ENCODE assay signal across 11 cellular contexts in the genomic region with DNA sequence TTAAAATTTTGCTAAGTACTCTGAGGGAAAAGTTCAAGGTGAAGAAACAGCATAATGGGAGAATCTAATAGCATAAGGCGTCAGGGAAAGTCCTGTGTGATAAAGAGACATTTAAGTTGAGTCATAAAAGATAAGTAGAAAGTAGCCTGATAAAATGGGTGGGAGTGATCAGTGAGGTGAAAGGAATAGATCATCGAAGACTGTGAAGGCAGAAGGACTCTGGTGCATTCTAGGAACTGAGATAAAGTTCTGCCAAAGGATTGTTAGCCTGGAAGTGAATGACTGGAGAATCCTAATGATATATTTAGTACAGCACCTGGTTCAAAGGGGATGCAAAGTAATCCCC.
A peak's percentile ranks its signal among the peaks of the same experiment; 100 is the strongest.
DNase-seq lines count a peak whose midpoint lies in the region; ATAC-seq and TF ChIP-seq lines count a peak whose summit lies in the region.
"Had no signal": no experiment of that assay in that cellular context is flagged by ENCODE, and none has a peak within 500 bp of the region (broad histone marks: within the 10 kb centered on the region; RNA-seq: fewer than 3 reads in every experiment).

No MANE protein-coding gene starts in this region.

- no peaks in the 10 kb centered on the region for H3K36me3 Mint-ChIP-seq in IgD-negative memory B cell
- peaks cover 0 to 4% (median 0%) of the 10 kb centered on the region in 3 donors for H3K36me3 Mint-ChIP-seq in immature natural killer cell

- H4K20me1 ChIP-seq in smooth muscle cell (ENCODE audit: low read depth) = no peaks in the 10 kb centered on the region

- no peak overlapping the region for H2AFZ ChIP-seq in smooth muscle cell (ENCODE audit: low read depth)

- no peaks in the 10 kb centered on the region for H3K27me3 ChIP-seq in smooth muscle cell (ENCODE audit: low read depth)

- H3K9me3 ChIP-seq in smooth muscle cell (replicated peaks; ENCODE audit: low read depth) = no peaks in the 10 kb centered on the region

- H3K27ac Mint-ChIP-seq in IgD-negative memory B cell (peak overlapping the region; percentile 2 to 77 (median 32)), immature natural killer cell (peak overlapping the region in 5 of 6 donors; percentile 8 to 65 (median 23))

- H3K27me3 Mint-ChIP-seq in IgD-negative memory B cell = peaks cover 4% of the 10 kb centered on the region
- peaks cover 0 to 1% (median 0%) of the 10 kb centered on the region in 3 donors for H3K27me3 Mint-ChIP-seq in immature natural killer cell (ENCODE audit: low read depth in 3 of 3)

- no peaks in the 10 kb centered on the region for H3F3A ChIP-seq in smooth muscle cell (ENCODE audit: low read depth)

- peak; percentile 20 for ATAC-seq in GM18867 (IDR thresholded peaks at IDR 0.05; ENCODE audit: unreplicated experiment)
- peak; percentile 11 for ATAC-seq in GM21786 (IDR thresholded peaks at IDR 0.05; ENCODE audit: unreplicated experiment)

- DNase-seq in immature natural killer cell = no peak
- no peak for DNase-seq in stimulated activated CD4-positive, alpha-beta T cell treated with anti-CD3 and anti-CD28 coated beads, Interleukin-4, amount 100 ng/mL, for 24 hours
- DNase-seq in smooth muscle cell (lab: John Stamatoyannopoulos, UW; ENCODE audit: unreplicated experiment) = no peak
- DNase-seq in EL = no peak
- no peak for DNase-seq in NCI-H146 treated with DMSO at 0.1 percent for 48 hours (lab: John Stamatoyannopoulos, UW; ENCODE audit: unreplicated experiment)
- DNase-seq: amygdala, NCI-H2171 treated with DMSO at 0.1 percent for 48 hours had no signal

- H3K36me3 ChIP-seq in smooth muscle cell (ENCODE audit: low read depth) = no peaks in the 10 kb centered on the region

- 25% methylated on average over 2 of the region's 2 CpGs for WGBS in smooth muscle cell (ENCODE audit: low lambda C conversion rate)

- no peaks in the 10 kb centered on the region for H3K4me1 ChIP-seq in smooth muscle cell (ENCODE audit: low read depth)

- no peak for TF ChIP-seq CTCF in smooth muscle cell (IDR thresholded peaks at IDR 0.05; ENCODE audit: borderline replicate concordance, insufficient read depth, poor library complexity, severe bottlenecking)

- H3K79me2 ChIP-seq in smooth muscle cell (ENCODE audit: low read depth) = no peaks in the 10 kb centered on the region

- no peak overlapping the region for H3K9ac ChIP-seq in smooth muscle cell (ENCODE audit: low read depth)

- no peak overlapping the region for H3K4me2 ChIP-seq in smooth muscle cell

- H3K9me3 Mint-ChIP-seq in IgD-negative memory B cell = peaks cover 6 to 18% (median 10%) of the 10 kb centered on the region in 3 donors
- H3K9me3 Mint-ChIP-seq in immature natural killer cell = peaks cover 0 to 4% (median 2%) of the 10 kb centered on the region in 6 donors

- no peak overlapping the region for H3K27ac ChIP-seq in smooth muscle cell (ENCODE audit: low read depth)

- no peak overlapping the region for H3K4me3 ChIP-seq in smooth muscle cell

- H3K4me3 Mint-ChIP-seq in IgD-negative memory B cell (peak overlapping the region in 2 of 4 donors; percentile 81 to 87), immature natural killer cell (peak overlapping the region; percentile 43 to 66 (median 55))
- H3K4me3 Mint-ChIP-seq: activated CD4-positive, alpha-beta T cell treated with anti-CD3 and anti-CD28 coated beads, Interleukin-2, amount 10 ng/mL, durations not matched to agents 24 days and 14 days had no signal

- H3K4me1 Mint-ChIP-seq in IgD-negative memory B cell (peaks cover 6 to 28% (median 12%) of the 10 kb centered on the region in 3 donors), immature natural killer cell (peaks cover 38 to 48% of the 10 kb centered on the region in 2 donors)
